Comparison of ENCODE assay signal across 10 cellular contexts in the genomic region with DNA sequence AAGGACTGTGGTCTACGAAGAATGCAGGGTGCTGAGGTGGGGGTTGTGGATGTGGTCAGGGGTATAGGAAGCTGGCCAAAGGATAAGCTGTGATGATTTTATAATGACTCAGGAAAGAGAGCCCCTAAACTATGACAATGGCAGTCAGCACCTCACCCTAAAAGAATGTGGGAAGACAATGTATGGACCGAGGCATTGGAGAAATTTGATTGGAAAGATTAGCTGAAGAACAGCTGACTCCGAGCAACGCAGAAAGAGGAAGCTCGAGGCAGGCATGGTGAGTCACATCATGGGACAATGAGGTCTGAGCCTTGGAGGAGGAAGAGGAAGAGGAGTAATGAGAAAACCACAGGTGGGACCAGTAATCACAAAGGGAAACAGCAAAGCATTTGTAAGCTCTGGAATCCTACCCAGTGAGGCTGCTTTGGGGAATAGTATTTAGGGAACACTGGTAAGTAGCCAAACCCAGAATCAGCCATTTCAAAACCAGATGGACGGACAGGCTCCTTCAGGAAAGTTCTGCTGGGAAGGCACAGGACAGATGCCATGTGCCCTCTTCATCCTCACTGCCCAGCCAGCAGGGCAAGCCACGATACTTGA.
A peak's percentile ranks its signal among the peaks of the same experiment; 100 is the strongest.
DNase-seq lines count a peak whose midpoint lies in the region; ATAC-seq, FAIRE-seq and TF ChIP-seq lines count a peak whose summit lies in the region.
"Had no signal": no experiment of that assay in that cellular context is flagged by ENCODE, and none has a peak within 500 bp of the region (broad histone marks: within the 10 kb centered on the region; RNA-seq: fewer than 3 reads in every experiment).

No MANE protein-coding gene starts in this region.

- H3K27ac ChIP-seq in astrocyte (ENCODE audit: low read depth, low read length) (peak overlapping the region; percentile 97), upper lobe of right lung (peak overlapping the region; percentile 42), Peyer's patch (peak overlapping the region in 2 of 4 donors; percentile 26 to 47)
- H3K27ac ChIP-seq: 22Rv1 had no signal

- H3K9ac ChIP-seq in astrocyte (ENCODE audit: low read length) = peak overlapping the region; percentile 78

- H3K27me3 Mint-ChIP-seq in astrocyte (ENCODE audit: low read depth, unreplicated experiment) = no peaks in the 10 kb centered on the region

- TF ChIP-seq POLR2A in Peyer's patch (IDR thresholded peaks at IDR 0.05) = no peak

- H3K4me1 ChIP-seq in astrocyte (ENCODE audit: insufficient read depth, low read length) (peaks cover 39% of the 10 kb centered on the region), upper lobe of right lung (peaks cover 11% of the 10 kb centered on the region), Peyer's patch (no peaks in the 10 kb centered on the region)

- peak; percentile 98 for FAIRE-seq in astrocyte (lab: Jason Lieb, UNC)

- H4K20me1 ChIP-seq in astrocyte (ENCODE audit: insufficient read depth, low read length) = peaks cover 2% of the 10 kb centered on the region

- H3K79me2 ChIP-seq in astrocyte (ENCODE audit: insufficient read depth, low read length) = peaks cover 88% of the 10 kb centered on the region

- no peaks in the 10 kb centered on the region for H3K9me3 ChIP-seq in astrocyte (ENCODE audit: insufficient read depth, low read depth, low read length)
- H3K9me3 ChIP-seq in upper lobe of right lung = no peaks in the 10 kb centered on the region
- H3K9me3 ChIP-seq in Peyer's patch = no peaks in the 10 kb centered on the region

- no peak overlapping the region for H3K27ac Mint-ChIP-seq in astrocyte (ENCODE audit: unreplicated experiment)

- H3K36me3 Mint-ChIP-seq in astrocyte (ENCODE audit: low read depth, unreplicated experiment) = peaks cover 11% of the 10 kb centered on the region

- H3K4me1 Mint-ChIP-seq in astrocyte (ENCODE audit: low read depth, unreplicated experiment) = peaks cover 13% of the 10 kb centered on the region

- peak; percentile 85 for ATAC-seq in upper lobe of right lung
- no peak for ATAC-seq in GM18861 (IDR thresholded peaks at IDR 0.05; ENCODE audit: unreplicated experiment)

- intact Hi-C loops in upper lobe of right lung (cut with DNase I) = no loop called here

- no peak for TF ChIP-seq CTCF in astrocyte (IDR thresholded peaks at IDR 0.05; ENCODE audit: insufficient read depth, low read depth, low read length)
- no peak for TF ChIP-seq CTCF in upper lobe of right lung (IDR thresholded peaks at IDR 0.05)
- no peak for TF ChIP-seq CTCF in Peyer's patch (IDR thresholded peaks at IDR 0.05)

- H3K9me3 Mint-ChIP-seq in astrocyte (ENCODE audit: unreplicated experiment) = no peaks in the 10 kb centered on the region

- H2AFZ ChIP-seq in astrocyte (ENCODE audit: low read depth, low read length) = peak overlapping the region; percentile 18

- no peak overlapping the region for H3K4me3 Mint-ChIP-seq in astrocyte (ENCODE audit: unreplicated experiment)

- peak overlapping the region; percentile 72 for H3K4me2 ChIP-seq in astrocyte (ENCODE audit: low read length)

- H3K36me3 ChIP-seq in astrocyte (ENCODE audit: insufficient read depth, low read length) (peaks cover 3% of the 10 kb centered on the region), upper lobe of right lung (no peaks in the 10 kb centered on the region), Peyer's patch (no peaks in the 10 kb centered on the region)

- H3K4me3 ChIP-seq in astrocyte (ENCODE audit: insufficient read depth, low read depth, low read length) (peak overlapping the region; percentile 15), upper lobe of right lung (no peak overlapping the region), Peyer's patch (no peak overlapping the region)

- H3K27me3 ChIP-seq in astrocyte (ENCODE audit: insufficient read depth, low read length) (no peaks in the 10 kb centered on the region), upper lobe of right lung (no peaks in the 10 kb centered on the region), Peyer's patch (no peaks in the 10 kb centered on the region)

- DNase-seq in DMS53 (lab: John Stamatoyannopoulos, UW) = peak; percentile 19
- DNase-seq in DMS53 treated with DMSO at 0.1 percent for 48 hours (lab: John Stamatoyannopoulos, UW; ENCODE audit: unreplicated experiment) = no peak
- peak; percentile 99 for DNase-seq in astrocyte (ENCODE audit: low read depth)
- peak; percentile 70 for DNase-seq in iPS-NIHi7 (ENCODE audit: extremely low spot score)
- DNase-seq in upper lobe of right lung = no peak
- DNase-seq in Peyer's patch = no peak
- DNase-seq in stimulated activated CD4-positive, alpha-beta T cell treated with anti-CD3 and anti-CD28 coated beads, Interleukin-15, amount 100 ng/mL, for 24 hours = no peak
- DNase-seq: MM.1S had no signal

Comparison
In these comparisons a context has a peak if more than half of its experiments do, and no peak if none do; other contexts are left out.
1. DNase-seq: peak in DMS53 (single experiment), astrocyte (single experiment) and iPS-NIHi7 (single experiment); none in DMS53 treated with DMSO at 0.1 percent for 48 hours (single experiment), upper lobe of right lung (single experiment), Peyer's patch (0 of 3) and stimulated activated CD4-positive, alpha-beta T cell treated with anti-CD3 and anti-CD28 coated beads, Interleukin-15, amount 100 ng/mL, for 24 hours (single experiment).